In the genomic region with DNA sequence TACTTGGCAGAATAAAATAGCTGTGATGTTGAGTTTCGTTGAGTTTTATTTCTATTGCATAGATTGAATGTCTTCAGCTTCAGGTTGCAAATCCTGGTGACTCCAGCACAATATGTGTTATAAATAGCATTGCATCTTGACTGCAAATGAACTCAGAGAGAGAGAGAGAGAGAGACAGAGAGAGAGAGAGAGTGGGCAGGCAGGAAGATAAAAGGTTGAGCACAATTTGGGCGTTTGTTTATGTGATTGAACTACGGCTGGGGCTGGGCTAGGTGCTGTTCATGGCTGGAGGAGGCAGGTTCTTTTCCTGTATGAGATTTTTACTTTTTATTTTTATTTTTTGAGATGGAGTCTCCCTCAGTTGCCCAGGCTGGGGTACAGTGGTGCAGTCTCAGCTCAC, we compare ENCODE assay signal across 18 cellular contexts.
A peak's percentile ranks its signal among the peaks of the same experiment; 100 is the strongest.
DNase-seq lines count a peak whose midpoint lies in the region; ATAC-seq and TF ChIP-seq lines count a peak whose summit lies in the region.
"Had no signal": no experiment of that assay in that cellular context is flagged by ENCODE, and none has a peak within 500 bp of the region (broad histone marks: within the 10 kb centered on the region; RNA-seq: fewer than 3 reads in every experiment).

No MANE protein-coding gene starts in this region.

- H3K4me1 Mint-ChIP-seq in WTC11 (peaks cover 35% of the 10 kb centered on the region), Caco-2 (ENCODE audit: low read depth, unreplicated experiment) (no peaks in the 10 kb centered on the region)
- H3K4me1 Mint-ChIP-seq in T-helper 2 cell treated with Interferon-gamma antibody and Interleukin-4, amounts not matched to agents 5 μg/mL and 100 μg/mL, for 36 hours (ENCODE audit: low read depth), result no peaks in the 10 kb centered on the region
- H3K4me1 Mint-ChIP-seq: B cell had no signal

- DNase-seq in heart left ventricle (no peak), right cardiac atrium (no peak), WTC11 (ENCODE audit: low spot score) (no peak), islet precursor cell (peak; percentile 14), putamen (ENCODE audit: low spot score) (peak; percentile 74), Caco-2 (no peak)
- no peak for DNase-seq in T-helper 2 cell treated with Interferon-gamma antibody and Interleukin-4, amounts not matched to agents 5 μg/mL and 100 μg/mL, for 36 hours (ENCODE audit: low spot score)
- DNase-seq: CD8-positive, alpha-beta T cell; DMS 273 treated with DMSO at 0.1 percent for 48 hours; DMS53; DND-41; EL; GOT3; H7 had no signal

- intact Hi-C loops in heart left ventricle (cut with DNase I) (no loop called here), right cardiac atrium (cut with DNase I) (no loop called here), Caco-2 (cut with micrococcal nuclease; ENCODE audit: unreplicated experiment) (no loop called here)

- H3K4me1 ChIP-seq in heart left ventricle (peaks cover 0 to 18% (median 0%) of the 10 kb centered on the region in 12 donors), right cardiac atrium (ENCODE audit: control insufficient read depth, insufficient read depth, low read length) (no peaks in the 10 kb centered on the region), Caco-2 (no peaks in the 10 kb centered on the region)
- H3K4me1 ChIP-seq: BLaER1 treated with 17β-estradiol and CSF1 and Interleukin-3, amounts not matched to agents 10 nM and 100 nM had no signal

- H3K27me3 Mint-ChIP-seq in WTC11 (ENCODE audit: low read depth) (no peaks in the 10 kb centered on the region), Caco-2 (ENCODE audit: insufficient read depth, unreplicated experiment) (no peaks in the 10 kb centered on the region)
- H3K27me3 Mint-ChIP-seq in T-helper 2 cell treated with Interferon-gamma antibody and Interleukin-4, amounts not matched to agents 5 μg/mL and 100 μg/mL, for 36 hours (ENCODE audit: low read depth), result no peaks in the 10 kb centered on the region
- H3K27me3 Mint-ChIP-seq: B cell had no signal

- ATAC-seq in heart left ventricle (peak; percentile 56 to 81 (median 80)), right cardiac atrium (no peak), WTC11 (no peak), GM21526 (IDR thresholded peaks at IDR 0.05; ENCODE audit: low FRiP score, unreplicated experiment) (no peak)
- ATAC-seq: CD8-positive, alpha-beta T cell; GM12878 had no signal

- POLR2A ChIA-PET in WTC11 (lab: Charles Lee), result no interaction called here
- POLR2A ChIA-PET in Caco-2 (lab: Charles Lee), result no interaction called here

- no peak for TF ChIP-seq POLR2A in heart left ventricle (IDR thresholded peaks at IDR 0.05)

- H3K4me3 Mint-ChIP-seq in WTC11 (no peak overlapping the region), Caco-2 (ENCODE audit: unreplicated experiment) (no peak overlapping the region)
- no peak overlapping the region for H3K4me3 Mint-ChIP-seq in T-helper 2 cell treated with Interferon-gamma antibody and Interleukin-4, amounts not matched to agents 5 μg/mL and 100 μg/mL, for 36 hours
- H3K4me3 Mint-ChIP-seq: B cell; CD8-positive, alpha-beta T cell had no signal

- TF ChIP-seq CTCF in heart left ventricle (IDR thresholded peaks at IDR 0.05) (no peak), WTC11 (IDR thresholded peaks at IDR 0.05) (no peak), Caco-2 (IDR thresholded peaks at IDR 0.05; ENCODE audit: insufficient read depth in 1 of 2, low read depth in 1 of 2, low read length in 1 of 2, severe bottlenecking in 1 of 2, unreplicated experiment in 1 of 2) (no peak)

- H3K9me3 ChIP-seq in heart left ventricle, result peaks cover 0 to 9% (median 0%) of the 10 kb centered on the region in 12 donors
- H3K9me3 ChIP-seq in right cardiac atrium (ENCODE audit: control insufficient read depth, low read length), result no peaks in the 10 kb centered on the region
- H3K9me3 ChIP-seq in Caco-2, result 0 out of 2 replicates have a peak, but pooled peaks cover 3% of the 10 kb centered on the region

- H3K36me3 Mint-ChIP-seq in WTC11 (peaks cover 23% of the 10 kb centered on the region), Caco-2 (ENCODE audit: insufficient read depth, unreplicated experiment) (no peaks in the 10 kb centered on the region)
- H3K36me3 Mint-ChIP-seq in T-helper 2 cell treated with Interferon-gamma antibody and Interleukin-4, amounts not matched to agents 5 μg/mL and 100 μg/mL, for 36 hours (ENCODE audit: low read depth), result peaks cover 3% of the 10 kb centered on the region
- H3K36me3 Mint-ChIP-seq: CD8-positive, alpha-beta T cell had no signal

- H3K27ac ChIP-seq in heart left ventricle (peak overlapping the region in 1 of 12 donors; percentile 41), right cardiac atrium (ENCODE audit: low read length) (no peak overlapping the region)
- H3K27ac ChIP-seq: BLaER1 treated with 17β-estradiol and CSF1 and Interleukin-3, amounts not matched to agents 10 nM and 100 nM had no signal

- CTCF ChIA-PET in WTC11 (lab: Charles Lee), result interaction anchor here (1.5 kb wide), 1 partner anchor 16 kb away, joined by 4 read pairs; no protein-coding TSS in a partner anchor
- CTCF ChIA-PET in Caco-2 (lab: Charles Lee), result no interaction called here

- H3K9me3 Mint-ChIP-seq in WTC11, result peaks cover 18% of the 10 kb centered on the region
- peaks cover 29% of the 10 kb centered on the region for H3K9me3 Mint-ChIP-seq in Caco-2 (ENCODE audit: unreplicated experiment)
- H3K9me3 Mint-ChIP-seq in T-helper 2 cell treated with Interferon-gamma antibody and Interleukin-4, amounts not matched to agents 5 μg/mL and 100 μg/mL, for 36 hours, result peaks cover 49% of the 10 kb centered on the region

- H3K36me3 ChIP-seq in heart left ventricle (no peaks in the 10 kb centered on the region), Caco-2 (ENCODE audit: control insufficient read depth, insufficient read depth, low read length) (no peaks in the 10 kb centered on the region)
- H3K36me3 ChIP-seq: BLaER1 treated with 17β-estradiol and CSF1 and Interleukin-3, amounts not matched to agents 10 nM and 100 nM had no signal

- H3K27ac Mint-ChIP-seq in WTC11 (peak overlapping the region; percentile 80), Caco-2 (ENCODE audit: unreplicated experiment) (no peak overlapping the region)
- H3K27ac Mint-ChIP-seq in T-helper 2 cell treated with Interferon-gamma antibody and Interleukin-4, amounts not matched to agents 5 μg/mL and 100 μg/mL, for 36 hours, result no peak overlapping the region
- H3K27ac Mint-ChIP-seq: B cell; CD8-positive, alpha-beta T cell had no signal

- H3K4me3 ChIP-seq in heart left ventricle, result no peak overlapping the region
- no peak overlapping the region for H3K4me3 ChIP-seq in right cardiac atrium (ENCODE audit: low read length)
- H3K4me3 ChIP-seq in Caco-2 (ENCODE audit: low read depth, low read length), result no peak overlapping the region
- H3K4me3 ChIP-seq: BLaER1 treated with 17β-estradiol and CSF1 and Interleukin-3, amounts not matched to agents 10 nM and 100 nM; GM12878 had no signal

- 33 to 38% (median 36%) methylated on average over 3 of the region's 3 CpGs for WGBS in heart left ventricle, 4 donors
- 48% methylated on average over 3 of the region's 3 CpGs for WGBS in right cardiac atrium

- no TSS peak for BruUV-seq in Caco-2 (replicated peaks; lab: Mats Ljungman, UMichigan)

- H3K27me3 ChIP-seq in heart left ventricle (no peaks in the 10 kb centered on the region), right cardiac atrium (ENCODE audit: control insufficient read depth, insufficient read depth) (no peaks in the 10 kb centered on the region), Caco-2 (replicated peaks; ENCODE audit: control insufficient read depth, insufficient read depth, low read length) (no peaks in the 10 kb centered on the region)
- H3K27me3 ChIP-seq: BLaER1 treated with 17β-estradiol and CSF1 and Interleukin-3, amounts not matched to agents 10 nM and 100 nM had no signal

TF ChIP-seq in WTC11, 78 proteins besides CTCF, POLR2A, EP300 and RAD21 (continues in another document):
- TF ChIP-seq CBFB (CRISPR knock-in tag; IDR thresholded peaks at IDR 0.05; ENCODE audit: low read depth) (no peak), CREM (CRISPR knock-in tag; IDR thresholded peaks at IDR 0.05) (no peak), TEAD4 (CRISPR knock-in tag; IDR thresholded peaks at IDR 0.05) (no peak), ZNF317 (CRISPR knock-in tag; IDR thresholded peaks at IDR 0.05; ENCODE audit: borderline replicate concordance, low read depth) (no peak), MXD4 (CRISPR knock-in tag; IDR thresholded peaks at IDR 0.05; ENCODE audit: borderline replicate concordance) (no peak), EMX1 (CRISPR knock-in tag; IDR thresholded peaks at IDR 0.05) (no peak), JAZF1 (CRISPR knock-in tag; IDR thresholded peaks at IDR 0.05) (no peak)
- TF ChIP-seq, protein P1, sequence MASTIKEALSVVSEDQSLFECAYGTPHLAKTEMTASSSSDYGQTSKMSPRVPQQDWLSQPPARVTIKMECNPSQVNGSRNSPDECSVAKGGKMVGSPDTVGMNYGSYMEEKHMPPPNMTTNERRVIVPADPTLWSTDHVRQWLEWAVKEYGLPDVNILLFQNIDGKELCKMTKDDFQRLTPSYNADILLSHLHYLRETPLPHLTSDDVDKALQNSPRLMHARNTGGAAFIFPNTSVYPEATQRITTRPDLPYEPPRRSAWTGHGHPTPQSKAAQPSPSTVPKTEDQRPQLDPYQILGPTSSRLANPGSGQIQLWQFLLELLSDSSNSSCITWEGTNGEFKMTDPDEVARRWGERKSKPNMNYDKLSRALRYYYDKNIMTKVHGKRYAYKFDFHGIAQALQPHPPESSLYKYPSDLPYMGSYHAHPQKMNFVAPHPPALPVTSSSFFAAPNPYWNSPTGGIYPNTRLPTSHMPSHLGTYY (CRISPR knock-in tag; IDR thresholded peaks at IDR 0.05), result no peak
- TF ChIP-seq, protein P2, sequence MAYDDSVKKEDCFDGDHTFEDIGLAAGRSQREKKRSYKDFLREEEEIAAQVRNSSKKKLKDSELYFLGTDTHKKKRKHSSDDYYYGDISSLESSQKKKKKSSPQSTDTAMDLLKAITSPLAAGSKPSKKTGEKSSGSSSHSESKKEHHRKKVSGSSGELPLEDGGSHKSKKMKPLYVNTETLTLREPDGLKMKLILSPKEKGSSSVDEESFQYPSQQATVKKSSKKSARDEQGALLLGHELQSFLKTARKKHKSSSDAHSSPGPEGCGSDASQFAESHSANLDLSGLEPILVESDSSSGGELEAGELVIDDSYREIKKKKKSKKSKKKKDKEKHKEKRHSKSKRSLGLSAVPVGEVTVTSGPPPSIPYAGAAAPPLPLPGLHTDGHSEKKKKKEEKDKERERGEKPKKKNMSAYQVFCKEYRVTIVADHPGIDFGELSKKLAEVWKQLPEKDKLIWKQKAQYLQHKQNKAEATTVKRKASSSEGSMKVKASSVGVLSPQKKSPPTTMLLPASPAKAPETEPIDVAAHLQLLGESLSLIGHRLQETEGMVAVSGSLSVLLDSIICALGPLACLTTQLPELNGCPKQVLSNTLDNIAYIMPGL (CRISPR knock-in tag; IDR thresholded peaks at IDR 0.05), result no peak

Comparison
In these comparisons a context has a peak if more than half of its experiments do, and no peak if none do; other contexts are left out.
1. ATAC-seq: peak in heart left ventricle (4 of 4); none in right cardiac atrium (0 of 2), WTC11 (single experiment) and GM21526 (single experiment).
2. DNase-seq: peak in islet precursor cell (single experiment) and putamen (single experiment); none in heart left ventricle (0 of 5), right cardiac atrium (0 of 3), WTC11 (single experiment), Caco-2 (0 of 2) and T-helper 2 cell treated with Interferon-gamma antibody and Interleukin-4, amounts not matched to agents 5 μg/mL and 100 μg/mL, for 36 hours (single experiment).